ENCODE assay signal across 26 cellular contexts in the genomic region with DNA sequence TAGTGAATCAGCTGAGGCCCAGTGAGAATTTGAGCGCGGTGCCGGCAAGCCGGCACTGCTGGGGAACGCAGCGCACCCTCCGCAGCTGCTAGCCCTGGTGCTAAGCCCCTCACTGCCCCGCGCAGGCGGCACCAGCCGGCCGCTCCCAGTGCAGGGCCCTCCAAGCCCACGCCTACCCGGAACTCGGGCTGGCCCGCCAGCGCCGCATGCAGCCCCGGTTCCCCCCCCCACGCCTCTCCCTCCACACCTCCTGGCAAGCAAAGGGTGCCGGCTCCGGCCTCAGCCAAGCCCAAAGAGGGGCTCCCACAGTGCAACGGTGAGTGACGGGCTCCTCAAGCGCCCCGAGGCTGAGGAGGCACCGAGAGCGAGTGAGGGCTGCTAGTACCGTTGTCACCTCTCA.
"Had no signal": no experiment of that assay in that cellular context is flagged by ENCODE, and none has a peak within 500 bp of the region (broad histone marks: within the 10 kb centered on the region; RNA-seq: fewer than 3 reads in every experiment).

No MANE protein-coding gene starts in this region.

- H3K27ac ChIP-seq: heart left ventricle, lower lobe of right lung, neural progenitor cell, parathyroid adenoma, skin epidermis, stomach, thoracic aorta, tibial artery, uterus had no signal

- H3K4me3 ChIP-seq: heart left ventricle, lower lobe of right lung, neural progenitor cell, skin epidermis, stomach, thoracic aorta, tibial artery, uterus had no signal

- H3K9me3 Mint-ChIP-seq: immature natural killer cell; mesothelial cell of epicardium; naive B cell; natural killer cell; nephron progenitor cell; neural progenitor cell; stimulated activated naive B cell treated with anti-CD40 and anti-IgM and Interleukin-4, amounts not matched to agents 10 μg/mL and 1 μg/mL and 100 μg/mL, for 72 hours had no signal

- DNase-seq: hypothalamus; immature natural killer cell; lower lobe of right lung; mammary epithelial cell; mesenchymal stem cell; naive B cell; natural killer cell; nephron progenitor cell; stimulated activated CD4-positive, alpha-beta T cell treated with anti-CD3 and anti-CD28 coated beads, Interleukin-12 subunit alpha, Interleukin-12 subunit beta, amount 100 ng/mL, for 4 hours; stimulated activated CD4-positive, alpha-beta T cell treated with anti-CD3 and anti-CD28 coated beads, Interleukin-15, amount 100 ng/mL, for 24 hours; stimulated activated CD4-positive, alpha-beta T cell treated with anti-CD3 and anti-CD28 coated beads, Interleukin-2, amount 100 ng/mL, for 24 hours; stimulated activated CD4-positive, alpha-beta T cell treated with anti-CD3 and anti-CD28 coated beads, Interleukin-4, amount 100 ng/mL, for 1 hour; stimulated activated naive B cell treated with anti-CD40 and anti-IgM and Interleukin-4, amounts not matched to agents 10 μg/mL and 1 μg/mL and 100 μg/mL, for 72 hours; stimulated activated naive CD8-positive, alpha-beta T cell treated with anti-CD3 and anti-CD28 coated beads, Interleukin-15, Interleukin-2, amounts not matched to agents 100 U/mL and 50 U/mL, for 24 hours; stomach; tibial artery; trophoblast cell; uterus had no signal

- H3K36me3 Mint-ChIP-seq: immature natural killer cell; mesothelial cell of epicardium; naive B cell; natural killer cell; neural progenitor cell; stimulated activated naive B cell treated with anti-CD40 and anti-IgM and Interleukin-4, amounts not matched to agents 10 μg/mL and 1 μg/mL and 100 μg/mL, for 72 hours had no signal

- H3K4me1 ChIP-seq: lower lobe of right lung, neural progenitor cell, parathyroid adenoma, uterus had no signal

- H3K27me3 ChIP-seq: heart left ventricle, neural progenitor cell, tibial artery, uterus had no signal

- H3K4me3 Mint-ChIP-seq: immature natural killer cell; mesothelial cell of epicardium; naive B cell; natural killer cell; nephron progenitor cell; neural progenitor cell; stimulated activated naive B cell treated with anti-CD40 and anti-IgM and Interleukin-4, amounts not matched to agents 10 μg/mL and 1 μg/mL and 100 μg/mL, for 72 hours had no signal

- H3K27ac Mint-ChIP-seq: immature natural killer cell; mesothelial cell of epicardium; naive B cell; natural killer cell; nephron progenitor cell; neural progenitor cell; stimulated activated naive B cell treated with anti-CD40 and anti-IgM and Interleukin-4, amounts not matched to agents 10 μg/mL and 1 μg/mL and 100 μg/mL, for 72 hours had no signal

- H3K4me1 Mint-ChIP-seq: immature natural killer cell; mesothelial cell of epicardium; naive B cell; natural killer cell; stimulated activated naive B cell treated with anti-CD40 and anti-IgM and Interleukin-4, amounts not matched to agents 10 μg/mL and 1 μg/mL and 100 μg/mL, for 72 hours had no signal

- ATAC-seq: heart left ventricle; lower lobe of right lung; right cardiac atrium; sciatic nerve; stimulated activated naive B cell treated with anti-CD40 and anti-IgM and Interleukin-4, amounts not matched to agents 10 μg/mL and 1 μg/mL and 100 μg/mL, for 72 hours; stimulated activated naive CD8-positive, alpha-beta T cell treated with anti-CD3 and anti-CD28 coated beads, Interleukin-15, Interleukin-2, amounts not matched to agents 100 U/mL and 50 U/mL, for 24 hours had no signal

- H3K9me3 ChIP-seq: heart left ventricle, lower lobe of right lung, stomach, thoracic aorta, tibial artery, uterus had no signal

- H3K36me3 ChIP-seq: lower lobe of right lung, neural progenitor cell, stomach, thoracic aorta, tibial artery, uterus had no signal
